Comparison of ENCODE assay signal across 35 cellular contexts in the genomic region with DNA sequence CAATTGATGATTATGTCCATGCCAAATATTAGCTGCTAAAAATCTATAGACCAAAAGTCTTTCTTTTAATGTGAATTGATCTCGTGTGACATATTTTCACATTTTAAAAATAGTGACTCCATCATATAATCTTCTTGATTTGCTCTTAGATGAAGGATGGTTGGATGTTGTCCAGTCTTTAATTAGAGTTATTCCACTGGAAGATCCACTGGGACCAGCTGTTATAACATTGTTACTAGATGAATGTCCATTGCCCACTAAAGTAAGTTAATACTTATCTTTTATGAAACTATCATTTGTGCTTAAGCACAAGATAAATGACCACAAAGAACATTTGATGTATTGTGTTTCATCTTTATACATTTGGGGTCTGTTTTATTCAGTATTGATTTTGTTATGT.
"Had no signal": no experiment of that assay in that cellular context is flagged by ENCODE, and none has a peak within 500 bp of the region (broad histone marks: within the 10 kb centered on the region; RNA-seq: fewer than 3 reads in every experiment).

No MANE protein-coding gene starts in this region.

- H3K36me3 ChIP-seq: breast epithelium had no signal

- H3K4me1 ChIP-seq: adrenal gland, body of pancreas, breast epithelium had no signal

- H3K9me3 ChIP-seq: adrenal gland, body of pancreas, breast epithelium had no signal

- H3K27me3 Mint-ChIP-seq: activated B cell treated with CpG ODN at 0.5 μM for 24 hours; activated CD4-positive, alpha-beta memory T cell treated with anti-CD3 and anti-CD28 coated beads for 36 hours; activated CD4-positive, alpha-beta T cell treated with anti-CD3 and anti-CD28 coated beads, Interleukin-2, amount 10 ng/mL, durations not matched to agents 24 days and 14 days; activated CD8-positive, alpha-beta T cell treated with anti-CD3 and anti-CD28 coated beads for 36 hours; activated naive CD8-positive, alpha-beta T cell treated with anti-CD3 and anti-CD28 coated beads for 36 hours; activated T-helper 17 cell treated with anti-CD3 and anti-CD28 coated beads, Interleukin-2, amount 50 U/mL, for 72 hours had no signal

- H3K4me1 Mint-ChIP-seq: activated B cell treated with CpG ODN at 0.5 μM for 24 hours; activated CD4-positive, alpha-beta T cell treated with anti-CD3 and anti-CD28 coated beads, Interleukin-2, amount 10 ng/mL, durations not matched to agents 24 days and 14 days; activated naive CD8-positive, alpha-beta T cell treated with anti-CD3 and anti-CD28 coated beads for 36 hours; activated T-helper 17 cell treated with anti-CD3 and anti-CD28 coated beads, Interleukin-2, amount 50 U/mL, for 72 hours had no signal

- H3K27ac ChIP-seq: adrenal gland, body of pancreas, brain microvascular endothelial cell, breast epithelium, VCaP had no signal

- H3K9me3 Mint-ChIP-seq: activated B cell treated with CpG ODN at 0.5 μM for 24 hours; activated CD4-positive, alpha-beta memory T cell treated with anti-CD3 and anti-CD28 coated beads for 36 hours; activated CD4-positive, alpha-beta T cell treated with anti-CD3 and anti-CD28 coated beads, Interleukin-2, amount 10 ng/mL, durations not matched to agents 24 days and 14 days; activated CD8-positive, alpha-beta T cell treated with anti-CD3 and anti-CD28 coated beads for 36 hours; activated naive CD4-positive, alpha-beta T cell treated with anti-CD3 and anti-CD28 coated beads for 36 hours; activated naive CD4-positive, alpha-beta T cell treated with anti-CD3 and anti-CD28 coated beads, Interleukin-2, amount 50 U/mL, for 72 hours; activated naive CD8-positive, alpha-beta T cell treated with anti-CD3 and anti-CD28 coated beads for 36 hours; activated T-cell treated with anti-CD3 and anti-CD28 coated beads, Interleukin-2, amount 50 U/mL, for 4 hours; activated T-cell treated with anti-CD3 and anti-CD28 coated beads, Interleukin-2, amount 50 U/mL, for 72 hours; activated T-helper 1 cell treated with anti-CD3 and anti-CD28 coated beads, Interleukin-12 subunit alpha, Interleukin-12 subunit beta, Interleukin-2, Interleukin-4 antibody, amounts not matched to agents 30 ng/mL and 10 ng/mL and 1 ng/mL, durations not matched to agents 14 hours and 24 hours and 36 hours; activated T-helper 17 cell treated with anti-CD3 and anti-CD28 coated beads, Interleukin-2, amount 50 U/mL, for 72 hours; T-helper 1 cell treated with Interleukin-12 subunit alpha and Interleukin-12 subunit beta and Interleukin-4 antibody, amounts not matched to agents 30 μg/mL and 1 μg/mL, for 36 hours; T-helper 2 cell treated with Interferon-gamma antibody and Interleukin-4, amounts not matched to agents 5 μg/mL and 100 μg/mL, for 36 hours had no signal

- H3K4me3 ChIP-seq: adrenal gland, body of pancreas, breast epithelium had no signal

- DNase-seq: activated B cell treated with CpG ODN at 0.5 μM for 24 hours; activated CD4-positive, alpha-beta memory T cell treated with anti-CD3 and anti-CD28 coated beads for 36 hours; activated CD4-positive, alpha-beta T cell treated with anti-CD3 and anti-CD28 coated beads for 4 hours; activated CD4-positive, alpha-beta T cell treated with anti-CD3 and anti-CD28 coated beads, Interleukin-2, amount 10 ng/mL, durations not matched to agents 24 days and 14 days; activated CD4-positive, alpha-beta T cell treated with anti-CD3 and anti-CD28 coated beads, Interleukin-2, amount 50 U/mL, for 1 hour; activated CD4-positive, alpha-beta T cell treated with anti-CD3 and anti-CD28 coated beads, Interleukin-2, amount 50 U/mL, for 4 hours; activated CD4-positive, CD25-positive, alpha-beta regulatory T cell treated with anti-CD3 and anti-CD28 coated beads, Interleukin-2, amount 50 U/mL, for 72 hours; activated CD8-positive, alpha-beta memory T cell treated with anti-CD3 and anti-CD28 coated beads, Interleukin-2, amount 50 U/mL, for 4 hours; activated CD8-positive, alpha-beta T cell treated with anti-CD3 and anti-CD28 coated beads for 36 hours; activated effector memory CD4-positive, alpha-beta T cell treated with anti-CD3 and anti-CD28 coated beads, Interleukin-2, amount 50 U/mL, for 16 hours; activated gamma-delta T cell treated with Interleukin-2 at 50 U/mL for 16 hours; activated naive CD4-positive, alpha-beta T cell; activated naive CD4-positive, alpha-beta T cell treated with anti-CD3 and anti-CD28 coated beads for 36 hours; activated naive CD4-positive, alpha-beta T cell treated with anti-CD3 and anti-CD28 coated beads, Interleukin-2, amount 50 U/mL, for 16 hours; activated naive CD8-positive, alpha-beta T cell treated with anti-CD3 and anti-CD28 coated beads for 36 hours; activated T-cell treated with anti-CD3 and anti-CD28 coated beads for 4 hours; activated T-cell treated with anti-CD3 and anti-CD28 coated beads, Interleukin-2, amount 50 U/mL, for 1 hour; activated T-cell treated with anti-CD3 and anti-CD28 coated beads, Interleukin-2, amount 50 U/mL, for 4 hours; activated T-cell treated with anti-CD3 and anti-CD28 coated beads, Interleukin-2, amount 50 U/mL, for 72 hours; adrenal gland; amniotic stem cell; aorta; body of pancreas; brain microvascular endothelial cell; central memory CD4-positive, alpha-beta T cell; T-helper 1 cell; T-helper 2 cell; T-helper 9 cell had no signal

- H3K4me3 Mint-ChIP-seq: activated B cell treated with CpG ODN at 0.5 μM for 24 hours; activated CD4-positive, alpha-beta memory T cell treated with anti-CD3 and anti-CD28 coated beads for 36 hours; activated CD4-positive, alpha-beta T cell treated with anti-CD3 and anti-CD28 coated beads, Interleukin-2, amount 10 ng/mL, durations not matched to agents 24 days and 14 days; activated CD8-positive, alpha-beta T cell treated with anti-CD3 and anti-CD28 coated beads for 36 hours; activated naive CD4-positive, alpha-beta T cell treated with anti-CD3 and anti-CD28 coated beads for 36 hours; activated naive CD8-positive, alpha-beta T cell treated with anti-CD3 and anti-CD28 coated beads for 36 hours; activated T-cell treated with anti-CD3 and anti-CD28 coated beads, Interleukin-2, amount 50 U/mL, for 4 hours; activated T-cell treated with anti-CD3 and anti-CD28 coated beads, Interleukin-2, amount 50 U/mL, for 72 hours; activated T-helper 1 cell treated with anti-CD3 and anti-CD28 coated beads, Interleukin-12 subunit alpha, Interleukin-12 subunit beta, Interleukin-2, Interleukin-4 antibody, amounts not matched to agents 30 ng/mL and 10 ng/mL and 1 ng/mL, durations not matched to agents 14 hours and 24 hours and 36 hours; activated T-helper 17 cell treated with anti-CD3 and anti-CD28 coated beads, Interleukin-2, amount 50 U/mL, for 72 hours; T-helper 1 cell treated with Interleukin-12 subunit alpha and Interleukin-12 subunit beta and Interleukin-4 antibody, amounts not matched to agents 30 μg/mL and 1 μg/mL, for 36 hours; T-helper 2 cell treated with Interferon-gamma antibody and Interleukin-4, amounts not matched to agents 5 μg/mL and 100 μg/mL, for 36 hours had no signal

- H3K27me3 ChIP-seq: adrenal gland, body of pancreas, brain microvascular endothelial cell, breast epithelium had no signal

- ATAC-seq: activated CD8-positive, alpha-beta T cell treated with anti-CD3 and anti-CD28 coated beads for 36 hours; activated naive CD4-positive, alpha-beta T cell treated with anti-CD3 and anti-CD28 coated beads, Interleukin-2, amount 50 U/mL, for 72 hours; activated T-cell treated with anti-CD3 and anti-CD28 coated beads, Interleukin-2, amount 50 U/mL, for 4 hours; activated T-cell treated with anti-CD3 and anti-CD28 coated beads, Interleukin-2, amount 50 U/mL, for 72 hours; activated T-helper 17 cell treated with anti-CD3 and anti-CD28 coated beads, Interleukin-2, amount 50 U/mL, for 72 hours; body of pancreas had no signal

- H3K27ac Mint-ChIP-seq: activated B cell treated with CpG ODN at 0.5 μM for 24 hours; activated CD4-positive, alpha-beta memory T cell treated with anti-CD3 and anti-CD28 coated beads for 36 hours; activated CD4-positive, alpha-beta T cell treated with anti-CD3 and anti-CD28 coated beads, Interleukin-2, amount 10 ng/mL, durations not matched to agents 24 days and 14 days; activated CD8-positive, alpha-beta T cell treated with anti-CD3 and anti-CD28 coated beads for 36 hours; activated naive CD4-positive, alpha-beta T cell treated with anti-CD3 and anti-CD28 coated beads for 36 hours; activated naive CD4-positive, alpha-beta T cell treated with anti-CD3 and anti-CD28 coated beads, Interleukin-2, amount 50 U/mL, for 72 hours; activated naive CD8-positive, alpha-beta T cell treated with anti-CD3 and anti-CD28 coated beads for 36 hours; activated T-cell treated with anti-CD3 and anti-CD28 coated beads, Interleukin-2, amount 50 U/mL, for 72 hours; activated T-helper 1 cell treated with anti-CD3 and anti-CD28 coated beads, Interleukin-12 subunit alpha, Interleukin-12 subunit beta, Interleukin-2, Interleukin-4 antibody, amounts not matched to agents 30 ng/mL and 10 ng/mL and 1 ng/mL, durations not matched to agents 14 hours and 24 hours and 36 hours; activated T-helper 17 cell treated with anti-CD3 and anti-CD28 coated beads, Interleukin-2, amount 50 U/mL, for 72 hours; T-helper 1 cell treated with Interleukin-12 subunit alpha and Interleukin-12 subunit beta and Interleukin-4 antibody, amounts not matched to agents 30 μg/mL and 1 μg/mL, for 36 hours; T-helper 2 cell treated with Interferon-gamma antibody and Interleukin-4, amounts not matched to agents 5 μg/mL and 100 μg/mL, for 36 hours had no signal
